Comparison of ENCODE assay signal across 15 cellular contexts in genomic region chr1:150192012-150192411, GRCh38. TPM values are rescaled to one million over a fixed set of nuclear protein-coding genes. Genes with fewer than 3 reads are reported as not detected.
DNase-seq lines count a peak whose midpoint lies in the region; ATAC-seq and TF ChIP-seq lines count a peak whose summit lies in the region.
"Had no signal": no experiment of that assay in that cellular context is flagged by ENCODE, and none has a peak within 500 bp of the region (broad histone marks: within the 10 kb centered on the region; RNA-seq: fewer than 3 reads in every experiment).

No MANE protein-coding gene starts in this region.

- H4K20me1 ChIP-seq in Karpas-422 (ENCODE audit: insufficient read depth, low read depth, low read length), result no peaks in the 10 kb centered on the region

- DNase-seq in AG04450 (ENCODE audit: low read depth, low spot score) (peak; percentile 33), LoVo (ENCODE audit: low spot score) (peak; percentile 22), cardiac fibroblast (ENCODE audit: low read depth in 2 of 2) (peak; percentile 73 to 82), mesenchymal stem cell (peak; percentile 32), GM10248 (ENCODE audit: extremely low spot score) (no peak), Karpas-422 (no peak)
- DNase-seq: activated CD8-positive, alpha-beta memory T cell treated with anti-CD3 and anti-CD28 coated beads for 24 hours; AML-193; midbrain; NCI-H2081; T1000; thyroid gland had no signal

- H3K27me3 ChIP-seq in AG04450 (ENCODE audit: control insufficient read depth, insufficient read depth, low read length) (no peaks in the 10 kb centered on the region), mesenchymal stem cell (ENCODE audit: control insufficient read depth in 1 of 2, insufficient read depth in 1 of 2, low read length in 2 of 2) (no peaks in the 10 kb centered on the region), Karpas-422 (ENCODE audit: low read length) (no peaks in the 10 kb centered on the region)
- H3K27me3 ChIP-seq: thyroid gland had no signal

- H3K23ac ChIP-seq in mesenchymal stem cell (ENCODE audit: low read length in 2 of 2), result no peak overlapping the region

- H3K4me1 ChIP-seq in mesenchymal stem cell (ENCODE audit: control insufficient read depth, insufficient read depth, low read depth, low read length) (peaks cover 3% of the 10 kb centered on the region), Karpas-422 (ENCODE audit: low read length) (no peaks in the 10 kb centered on the region)
- H3K4me1 ChIP-seq: thyroid gland had no signal

- H3K4me2 ChIP-seq in mesenchymal stem cell (ENCODE audit: low read length, poor library complexity, severe bottlenecking), result no peak overlapping the region
- no peak overlapping the region for H3K4me2 ChIP-seq in Karpas-422 (ENCODE audit: low read depth, low read length, poor library complexity, severe bottlenecking)

- no peak overlapping the region for H4K91ac ChIP-seq in mesenchymal stem cell (ENCODE audit: low read length)

- no peaks in the 10 kb centered on the region for H3K79me2 ChIP-seq in Karpas-422 (ENCODE audit: low read length)

- H2BK15ac ChIP-seq in mesenchymal stem cell (ENCODE audit: low read depth, poor library complexity, severe bottlenecking), result no peak overlapping the region

- no peaks in the 10 kb centered on the region for H3K36me3 ChIP-seq in mesenchymal stem cell (ENCODE audit: control insufficient read depth in 1 of 2, insufficient read depth in 2 of 2, low read depth in 1 of 2, low read length in 2 of 2)
- no peaks in the 10 kb centered on the region for H3K36me3 ChIP-seq in Karpas-422 (ENCODE audit: insufficient read depth, low read length)
- H3K36me3 ChIP-seq: thyroid gland had no signal

- H3K4me3 ChIP-seq in AG04450 (ENCODE audit: low read depth, low read length), result no peak overlapping the region
- H3K4me3 ChIP-seq in cardiac fibroblast (replicated peaks in 1 of 2; ENCODE audit: low read depth in 2 of 2, low read length in 2 of 2), result no peak overlapping the region
- no peak overlapping the region for H3K4me3 ChIP-seq in mesenchymal stem cell (ENCODE audit: insufficient read depth in 1 of 2, low read depth in 1 of 2, low read length in 2 of 2)
- no peak overlapping the region for H3K4me3 ChIP-seq in Karpas-422 (ENCODE audit: low read length)
- H3K4me3 ChIP-seq: thyroid gland had no signal

- H2BK5ac ChIP-seq in mesenchymal stem cell (ENCODE audit: low read depth, low read length, poor library complexity, severe bottlenecking), result no peak overlapping the region

- CTCF ChIA-PET in AG04450 (lab: Charles Lee), result interaction anchor here (0.6 kb wide), 2 partner anchors 113 to 134 kb away, joined by 3 to 4 read pairs; no protein-coding TSS in a partner anchor
- CTCF ChIA-PET in GM10248 (lab: Yijun Ruan, JAX), result interaction anchor here (0.7 kb wide), 1 partner anchor 16 kb away, joined by 3 read pairs; no protein-coding TSS in a partner anchor

- no peak for TF ChIP-seq CTCF in AG04450 (IDR thresholded peaks at IDR 0.05; ENCODE audit: low read depth, low read length)
- no peak for TF ChIP-seq CTCF in cardiac fibroblast (IDR thresholded peaks at IDR 0.05; ENCODE audit: low read depth, low read length)
- no peak for TF ChIP-seq CTCF in GM10248 (IDR thresholded peaks at IDR 0.05; ENCODE audit: control extremely low read depth, extremely low read depth, low read depth, missing control alignments)

- no peak overlapping the region for H3K14ac ChIP-seq in mesenchymal stem cell (ENCODE audit: low read length in 2 of 2)

- H2BK12ac ChIP-seq in mesenchymal stem cell (ENCODE audit: low read length in 2 of 2), result no peak overlapping the region

- no peak overlapping the region for H2AK5ac ChIP-seq in mesenchymal stem cell (ENCODE audit: low read length, severe bottlenecking)

- H4K8ac ChIP-seq in mesenchymal stem cell (ENCODE audit: low read length), result no peak overlapping the region

- no peaks in the 10 kb centered on the region for H3K79me1 ChIP-seq in mesenchymal stem cell (replicated peaks; ENCODE audit: low read length, poor library complexity, severe bottlenecking)

- 0% methylated on average over 2 of the region's 2 CpGs for WGBS in mesenchymal stem cell

- no peaks in the 10 kb centered on the region for H3K9me2 ChIP-seq in Karpas-422 (replicated peaks; ENCODE audit: insufficient read depth, low read length)

- no peak overlapping the region for H3K4ac ChIP-seq in mesenchymal stem cell (ENCODE audit: low read depth in 1 of 2, low read length in 2 of 2)

- H2AFZ ChIP-seq in mesenchymal stem cell (ENCODE audit: low read depth, low read length) (no peak overlapping the region), Karpas-422 (ENCODE audit: low read length) (no peak overlapping the region)

- H3K27ac ChIP-seq in AG04450 (ENCODE audit: low read depth, low read length) (peak overlapping the region; percentile 68), mesenchymal stem cell (ENCODE audit: low read length, poor library complexity, severe bottlenecking) (peak overlapping the region; percentile 75), Karpas-422 (ENCODE audit: low read length) (no peak overlapping the region)
- H3K27ac ChIP-seq: thyroid gland had no signal

- no peak overlapping the region for H2BK120ac ChIP-seq in mesenchymal stem cell (ENCODE audit: low read depth, low read length)

- H3K9ac ChIP-seq in mesenchymal stem cell (ENCODE audit: low read length) (no peak overlapping the region), Karpas-422 (ENCODE audit: low read length) (no peak overlapping the region)

- POLR2A ChIA-PET in AG04450 (lab: Yijun Ruan, JAX), result interaction anchor here (0.8 to 1.0 kb wide), 2 partner anchors 42 to 305 kb away, joined by 4 read pairs; partner anchors contain the start of gene PLEKHO1
- POLR2A ChIA-PET in GM10248 (lab: Yijun Ruan, JAX), result no interaction called here

- H3K18ac ChIP-seq in mesenchymal stem cell (ENCODE audit: low read depth in 1 of 2, low read length in 2 of 2), result no peak overlapping the region

- ATAC-seq in HG03457 (IDR thresholded peaks at IDR 0.05; ENCODE audit: unreplicated experiment) (no peak), HG03095 (IDR thresholded peaks at IDR 0.05; ENCODE audit: unreplicated experiment) (no peak)
- ATAC-seq: activated naive CD4-positive, alpha-beta T cell treated with anti-CD3 and anti-CD28 coated beads, Interleukin-2, amount 50 U/mL, for 72 hours had no signal

- H3K9me3 ChIP-seq in AG04450 (ENCODE audit: control insufficient read depth, insufficient read depth, low read length), result 0 out of 2 replicates have a peak, but pooled peaks cover 2% of the 10 kb centered on the region
- no peaks in the 10 kb centered on the region for H3K9me3 ChIP-seq in mesenchymal stem cell (ENCODE audit: control insufficient read depth, low read length)
- H3K9me3 ChIP-seq in Karpas-422 (ENCODE audit: low read length), result no peaks in the 10 kb centered on the region
- H3K9me3 ChIP-seq: thyroid gland had no signal

RNA-seq across cellular contexts. Expression of gene PLEKHO1, which starts 42.3 kb away (rescaled TPM):
- polyA plus RNA-seq in AG04450 (2011; rRNA removed), result 62.0 and 73.4 TPM in 2 replicates
- polyA minus RNA-seq in AG04450 (2011; rRNA and poly(A)+ RNA removed), result 59.9 and 86.9 TPM in 2 replicates
- 73.2 TPM for polyA plus RNA-seq in mesenchymal stem cell (2013, experiment 1 of 2)
- polyA plus RNA-seq in mesenchymal stem cell (2013, experiment 2 of 2), result 70.2 TPM
- total RNA-seq in Karpas-422 (2014; rRNA removed; shearing (Covaris generic); ENCODE audit: low replicate concordance), result 1.6 and 3.8 TPM in 2 replicates

RNA-seq across cellular contexts. Expression of gene ANP32E, which starts 43.9 kb away (rescaled TPM):
- polyA plus RNA-seq in AG04450 (2011; rRNA removed), result 16.8 and 22.7 TPM in 2 replicates
- polyA minus RNA-seq in AG04450 (2011; rRNA and poly(A)+ RNA removed), result 11.8 and 15.4 TPM in 2 replicates
- polyA plus RNA-seq in mesenchymal stem cell (2013, experiment 1 of 2), result 24.6 TPM
- 28.0 TPM for polyA plus RNA-seq in mesenchymal stem cell (2013, experiment 2 of 2)
- 43.2 and 77.4 TPM in 2 replicates for total RNA-seq in Karpas-422 (2014; rRNA removed; shearing (Covaris generic); ENCODE audit: low replicate concordance)

Comparison
In these comparisons a context has a peak if more than half of its experiments do, and no peak if none do; other contexts are left out.
1. DNase-seq: peak in AG04450 (single experiment), LoVo (single experiment), cardiac fibroblast (2 of 2) and mesenchymal stem cell (single experiment); none in GM10248 (single experiment) and Karpas-422 (single experiment).